ENCODE assay signal across 20 cellular contexts in the genomic region with DNA sequence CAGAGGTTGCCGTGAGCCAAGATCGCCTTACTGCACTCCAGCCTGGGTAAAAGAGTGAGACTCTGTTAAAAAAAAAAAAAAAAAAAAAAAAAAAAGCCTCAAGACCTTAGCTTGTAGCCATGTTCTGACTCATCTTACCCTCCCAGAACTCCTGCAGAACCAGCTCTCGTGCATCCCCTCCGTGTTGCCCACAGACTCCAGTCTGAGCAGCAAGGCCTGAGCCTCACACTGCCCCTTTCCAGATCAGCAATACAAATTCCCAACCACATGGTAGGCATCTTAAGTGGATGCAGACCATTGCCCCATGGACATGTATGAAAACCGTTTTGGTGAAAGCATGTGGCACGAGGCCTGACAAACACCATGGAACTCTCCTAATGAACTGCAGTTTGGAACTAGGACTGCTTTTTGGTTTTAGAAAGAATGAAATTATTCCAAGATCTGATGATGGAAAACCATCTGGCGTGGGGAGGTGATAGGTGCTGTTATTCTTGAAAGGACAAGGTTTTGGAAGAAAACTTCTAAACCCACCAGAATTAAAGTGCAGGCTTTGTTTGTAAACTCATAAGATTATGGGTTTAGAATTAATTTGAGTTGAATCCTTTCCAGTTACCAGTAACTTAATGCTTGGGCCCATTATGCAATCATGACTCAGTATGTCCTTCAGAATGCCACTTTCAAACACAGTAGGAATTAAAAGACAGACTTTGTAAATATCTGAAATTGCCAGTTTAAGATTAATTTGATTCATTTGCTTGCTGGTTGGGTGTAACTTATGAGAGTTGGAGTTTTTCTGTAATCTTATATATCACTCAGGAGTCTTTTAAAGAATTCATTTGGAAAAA.
DNase-seq lines count a peak whose midpoint lies in the region; ATAC-seq, FAIRE-seq and TF ChIP-seq lines count a peak whose summit lies in the region.
"Had no signal": no experiment of that assay in that cellular context is flagged by ENCODE, and none has a peak within 500 bp of the region (broad histone marks: within the 10 kb centered on the region; RNA-seq: fewer than 3 reads in every experiment).

No MANE protein-coding gene starts in this region.

- intact Hi-C loops in upper lobe of right lung (cut with DNase I) = no loop called here

- no peak overlapping the region for H2AFZ ChIP-seq in astrocyte (ENCODE audit: low read depth, low read length)
- H2AFZ ChIP-seq: PC-9 had no signal

- no peaks in the 10 kb centered on the region for H3K79me2 ChIP-seq in astrocyte (ENCODE audit: insufficient read depth, low read length)

- H3K36me3 Mint-ChIP-seq in astrocyte (ENCODE audit: low read depth, unreplicated experiment) = no peaks in the 10 kb centered on the region
- H3K36me3 Mint-ChIP-seq: stimulated activated effector memory CD8-positive, alpha-beta T cell treated with anti-CD3 and anti-CD28 coated beads, Interleukin-12 subunit alpha, Interleukin-12 subunit beta, amount 100 ng/mL, for 72 hours had no signal

- H3K36me3 ChIP-seq in astrocyte (ENCODE audit: insufficient read depth, low read length) = no peaks in the 10 kb centered on the region
- no peaks in the 10 kb centered on the region for H3K36me3 ChIP-seq in upper lobe of right lung
- H3K36me3 ChIP-seq: esophagus muscularis mucosa, prostate gland had no signal

- no peaks in the 10 kb centered on the region for H4K20me1 ChIP-seq in astrocyte (ENCODE audit: insufficient read depth, low read length)

- peaks cover 8% of the 10 kb centered on the region for H3K4me1 Mint-ChIP-seq in astrocyte (ENCODE audit: low read depth, unreplicated experiment)
- H3K4me1 Mint-ChIP-seq: activated CD4-positive, alpha-beta T cell treated with anti-CD3 and anti-CD28 coated beads for 36 hours; nephron progenitor cell; stimulated activated effector memory CD8-positive, alpha-beta T cell treated with anti-CD3 and anti-CD28 coated beads, Interleukin-12 subunit alpha, Interleukin-12 subunit beta, amount 100 ng/mL, for 72 hours had no signal

- no peak overlapping the region for H3K4me3 Mint-ChIP-seq in astrocyte (ENCODE audit: unreplicated experiment)
- H3K4me3 Mint-ChIP-seq: activated CD4-positive, alpha-beta T cell treated with anti-CD3 and anti-CD28 coated beads for 36 hours; nephron progenitor cell; stimulated activated effector memory CD8-positive, alpha-beta T cell treated with anti-CD3 and anti-CD28 coated beads, Interleukin-12 subunit alpha, Interleukin-12 subunit beta, amount 100 ng/mL, for 72 hours had no signal

- H3K27ac ChIP-seq in astrocyte (ENCODE audit: low read depth, low read length) = no peak overlapping the region
- no peak overlapping the region for H3K27ac ChIP-seq in upper lobe of right lung
- H3K27ac ChIP-seq: body of pancreas, dorsolateral prefrontal cortex, esophagus muscularis mucosa, PC-9, prostate gland, SK-N-MC had no signal

- H3K4me3 ChIP-seq in astrocyte (ENCODE audit: insufficient read depth, low read depth, low read length) (no peak overlapping the region), foreskin fibroblast (ENCODE audit: low read depth in 1 of 2, low read length in 2 of 2) (no peak overlapping the region), upper lobe of right lung (no peak overlapping the region)
- H3K4me3 ChIP-seq: body of pancreas, dorsolateral prefrontal cortex, esophagus muscularis mucosa, PC-9, prostate gland, SK-N-MC had no signal

- peak overlapping the region; percentile 1 for H3K4me2 ChIP-seq in astrocyte (ENCODE audit: low read length)
- H3K4me2 ChIP-seq: PC-9 had no signal

- ATAC-seq in HG03342 (IDR thresholded peaks at IDR 0.05; ENCODE audit: unreplicated experiment) (no peak), upper lobe of right lung (no peak)
- ATAC-seq: activated CD4-positive, alpha-beta T cell treated with anti-CD3 and anti-CD28 coated beads for 36 hours; body of pancreas; stimulated activated effector memory CD8-positive, alpha-beta T cell treated with anti-CD3 and anti-CD28 coated beads, Interleukin-12 subunit alpha, Interleukin-12 subunit beta, amount 100 ng/mL, for 72 hours had no signal

- no peak overlapping the region for H3K9ac ChIP-seq in astrocyte (ENCODE audit: low read length)

- DNase-seq in AG08396 (ENCODE audit: low spot score) = peak; percentile 17
- DNase-seq in HCEC 1CT = peak; percentile 71
- peak; percentile 78 for DNase-seq in astrocyte (ENCODE audit: low read depth)
- peak; percentile 38 to 71 for DNase-seq in foreskin fibroblast
- DNase-seq in NCI-H1105 treated with DMSO at 0.1 percent for 48 hours (lab: John Stamatoyannopoulos, UW) = no peak
- DNase-seq in activated gamma-delta T cell treated with Interleukin-2 at 50 U/mL for 16 hours = no peak
- DNase-seq in upper lobe of right lung = no peak
- DNase-seq: activated CD4-positive, alpha-beta T cell treated with anti-CD3 and anti-CD28 coated beads for 36 hours; body of pancreas; dorsolateral prefrontal cortex; kidney glomerular epithelial cell; NCI-H2081 treated with DMSO at 0.1 percent for 48 hours; nephron progenitor cell; PC-9 had no signal

- TF ChIP-seq CTCF in astrocyte (IDR thresholded peaks at IDR 0.05; ENCODE audit: insufficient read depth, low read depth, low read length) (no peak), foreskin fibroblast (IDR thresholded peaks at IDR 0.05; ENCODE audit: low read depth, low read length) (no peak), upper lobe of right lung (IDR thresholded peaks at IDR 0.05) (no peak)

- H3K4me1 ChIP-seq in astrocyte (ENCODE audit: insufficient read depth, low read length) = peaks cover 3% of the 10 kb centered on the region
- H3K4me1 ChIP-seq in upper lobe of right lung = peaks cover 3% of the 10 kb centered on the region
- H3K4me1 ChIP-seq: body of pancreas, prostate gland had no signal

- no peaks in the 10 kb centered on the region for H3K9me3 ChIP-seq in astrocyte (ENCODE audit: insufficient read depth, low read depth, low read length)
- no peaks in the 10 kb centered on the region for H3K9me3 ChIP-seq in upper lobe of right lung
- H3K9me3 ChIP-seq: body of pancreas, esophagus muscularis mucosa, prostate gland had no signal

- H3K27me3 ChIP-seq in astrocyte (ENCODE audit: insufficient read depth, low read length) (no peaks in the 10 kb centered on the region), upper lobe of right lung (no peaks in the 10 kb centered on the region)
- H3K27me3 ChIP-seq: body of pancreas, esophagus muscularis mucosa had no signal

- no peaks in the 10 kb centered on the region for H3K9me3 Mint-ChIP-seq in astrocyte (ENCODE audit: unreplicated experiment)

- FAIRE-seq in astrocyte (lab: Jason Lieb, UNC) = no peak
- FAIRE-seq: GM12891 had no signal

- peaks cover 18% of the 10 kb centered on the region for H3K27me3 Mint-ChIP-seq in astrocyte (ENCODE audit: low read depth, unreplicated experiment)
- H3K27me3 Mint-ChIP-seq: activated CD4-positive, alpha-beta T cell treated with anti-CD3 and anti-CD28 coated beads for 36 hours had no signal

- H3K27ac Mint-ChIP-seq in astrocyte (ENCODE audit: unreplicated experiment) = no peak overlapping the region
- H3K27ac Mint-ChIP-seq: activated CD4-positive, alpha-beta T cell treated with anti-CD3 and anti-CD28 coated beads for 36 hours; nephron progenitor cell; stimulated activated effector memory CD8-positive, alpha-beta T cell treated with anti-CD3 and anti-CD28 coated beads, Interleukin-12 subunit alpha, Interleukin-12 subunit beta, amount 100 ng/mL, for 72 hours had no signal

Comparison
In these comparisons a context has a peak if more than half of its experiments do, and no peak if none do; other contexts are left out.
1. DNase-seq: peak in AG08396 (single experiment), HCEC 1CT (single experiment), astrocyte (single experiment) and foreskin fibroblast (2 of 2); none in NCI-H1105 treated with DMSO at 0.1 percent for 48 hours (single experiment), activated gamma-delta T cell treated with Interleukin-2 at 50 U/mL for 16 hours (single experiment) and upper lobe of right lung (single experiment).